Comparison of ENCODE assay signal across 10 cellular contexts in genomic region chr14:41749425-41749824, GRCh38.
A peak's percentile ranks its signal among the peaks of the same experiment; 100 is the strongest.
DNase-seq lines count a peak whose midpoint lies in the region; ATAC-seq and TF ChIP-seq lines count a peak whose summit lies in the region.
"Had no signal": no experiment of that assay in that cellular context is flagged by ENCODE, and none has a peak within 500 bp of the region (broad histone marks: within the 10 kb centered on the region; RNA-seq: fewer than 3 reads in every experiment).

No MANE protein-coding gene starts in this region.

- WGBS in adrenal gland, 4 donors = 35 to 48% (median 44%) methylated on average over 5 of the region's 5 CpGs

- H3K9me3 ChIP-seq in adrenal gland (replicated peaks in 1 of 3) = no peaks in the 10 kb centered on the region
- H3K9me3 ChIP-seq: HAP-1 had no signal

- ATAC-seq in GM19452 (IDR thresholded peaks at IDR 0.05; ENCODE audit: unreplicated experiment) (peak; percentile 86), sciatic nerve (peak; percentile 65)
- ATAC-seq in activated naive CD8-positive, alpha-beta T cell treated with anti-CD3 and anti-CD28 coated beads, Interleukin-2, amount 50 U/mL, for 24 hours = peak; percentile 61

- no peaks in the 10 kb centered on the region for H3K27me3 Mint-ChIP-seq in activated naive CD8-positive, alpha-beta T cell treated with anti-CD3 and anti-CD28 coated beads, Interleukin-2, amount 50 U/mL, for 24 hours
- H3K27me3 Mint-ChIP-seq: dendritic cell treated with granulocyte-macrophage colony-stimulating factor and Interleukin-4, amounts not matched to agents 40 ng/mL and 50 ng/mL, for 4 days had no signal

- peak overlapping the region; percentile 35 for H3K27ac Mint-ChIP-seq in activated naive CD8-positive, alpha-beta T cell treated with anti-CD3 and anti-CD28 coated beads, Interleukin-2, amount 50 U/mL, for 24 hours
- H3K27ac Mint-ChIP-seq: dendritic cell treated with granulocyte-macrophage colony-stimulating factor and Interleukin-4, amounts not matched to agents 40 ng/mL and 50 ng/mL, for 4 days had no signal

- intact Hi-C loops in sciatic nerve (cut with DNase I) = no loop called here
- intact Hi-C loops in adrenal gland (cut with DNase I) = no loop called here

- no peak overlapping the region for H3K4me3 ChIP-seq in Jurkat, Clone E6-1 (ENCODE audit: low read length)
- H3K4me3 ChIP-seq in adrenal gland = peak overlapping the region in 2 of 4 donors; percentile 2 to 54
- H3K4me3 ChIP-seq: HAP-1 had no signal

- TF ChIP-seq CTCF in adrenal gland (IDR thresholded peaks at IDR 0.05) = no peak

- no peaks in the 10 kb centered on the region for H3K36me3 Mint-ChIP-seq in activated naive CD8-positive, alpha-beta T cell treated with anti-CD3 and anti-CD28 coated beads, Interleukin-2, amount 50 U/mL, for 24 hours (ENCODE audit: low read depth)

- peaks cover 14% of the 10 kb centered on the region for H3K4me1 Mint-ChIP-seq in activated naive CD8-positive, alpha-beta T cell treated with anti-CD3 and anti-CD28 coated beads, Interleukin-2, amount 50 U/mL, for 24 hours

- H3K27ac ChIP-seq in adrenal gland = no peak overlapping the region

- DNase-seq in CD1c-positive myeloid dendritic cell (ENCODE audit: extremely low spot score) (peak; percentile 14), sciatic nerve (ENCODE audit: low spot score) (no peak), adrenal gland (no peak), NCI-H146 treated with DMSO at 0.1 percent for 48 hours (lab: John Stamatoyannopoulos, UW; ENCODE audit: unreplicated experiment) (no peak), islet precursor cell (no peak)
- peak; percentile 18 for DNase-seq in Jurkat, Clone E6-1 (ENCODE audit: low read depth, low spot score)
- no peak for DNase-seq in activated naive CD8-positive, alpha-beta T cell treated with anti-CD3 and anti-CD28 coated beads, Interleukin-2, amount 50 U/mL, for 24 hours

- no peaks in the 10 kb centered on the region for H3K9me3 Mint-ChIP-seq in activated naive CD8-positive, alpha-beta T cell treated with anti-CD3 and anti-CD28 coated beads, Interleukin-2, amount 50 U/mL, for 24 hours
- H3K9me3 Mint-ChIP-seq: dendritic cell treated with granulocyte-macrophage colony-stimulating factor and Interleukin-4, amounts not matched to agents 40 ng/mL and 50 ng/mL, for 4 days had no signal

- TF ChIP-seq POLR2A in adrenal gland (IDR thresholded peaks at IDR 0.05) = no peak

- H3K4me1 ChIP-seq in adrenal gland (replicated peaks in 1 of 2) = peaks cover 0 to 2% of the 10 kb centered on the region in 2 donors
- H3K4me1 ChIP-seq: HAP-1 had no signal

- H3K4me3 Mint-ChIP-seq in activated naive CD8-positive, alpha-beta T cell treated with anti-CD3 and anti-CD28 coated beads, Interleukin-2, amount 50 U/mL, for 24 hours = peak overlapping the region; percentile 53
- H3K4me3 Mint-ChIP-seq: dendritic cell treated with granulocyte-macrophage colony-stimulating factor and Interleukin-4, amounts not matched to agents 40 ng/mL and 50 ng/mL, for 4 days had no signal

- no peaks in the 10 kb centered on the region for H3K27me3 ChIP-seq in adrenal gland

- no peaks in the 10 kb centered on the region for H3K36me3 ChIP-seq in adrenal gland (replicated peaks in 1 of 2)
- H3K36me3 ChIP-seq: HAP-1 had no signal

Comparison
In these comparisons a context has a peak if more than half of its experiments do, and no peak if none do; other contexts are left out.
1. DNase-seq: peak in CD1c-positive myeloid dendritic cell (single experiment) and Jurkat, Clone E6-1 (single experiment); none in activated naive CD8-positive, alpha-beta T cell treated with anti-CD3 and anti-CD28 coated beads, Interleukin-2, amount 50 U/mL, for 24 hours (single experiment), sciatic nerve (single experiment), adrenal gland (0 of 7), NCI-H146 treated with DMSO at 0.1 percent for 48 hours (single experiment) and islet precursor cell (single experiment).
2. Peak in every context shown above with its lines, with median percentiles within 50 percentile points of each other: ATAC-seq.